Comparison of ENCODE assay signal across 24 cellular contexts in genomic region chr7:4790078-4790465, GRCh38.
"Had no signal": no experiment of that assay in that cellular context is flagged by ENCODE, and none has a peak within 500 bp of the region (broad histone marks: within the 10 kb centered on the region; RNA-seq: fewer than 3 reads in every experiment).

No MANE protein-coding gene starts in this region.

- DNase-seq: kidney glomerular epithelial cell; left colon; lower lobe of right lung; mammary epithelial cell; mesenchymal stem cell; naive B cell; natural killer cell; nephron progenitor cell; right lobe of liver; stimulated activated CD4-positive, alpha-beta T cell treated with anti-CD3 and anti-CD28 coated beads, Interleukin-1b, Interleukin-23, amount 100 ng/mL, for 48 hours; stimulated activated CD4-positive, alpha-beta T cell treated with anti-CD3 and anti-CD28 coated beads, Interleukin-2, amount 100 ng/mL, for 48 hours; stimulated activated CD4-positive, alpha-beta T cell treated with anti-CD3 and anti-CD28 coated beads, Interleukin-4, amount 100 ng/mL, for 4 hours; stimulated activated CD8-positive, alpha-beta memory T cell treated with anti-CD3 and anti-CD28 coated beads, Interleukin-4, amount 100 ng/mL, for 48 hours; stimulated activated naive CD4-positive, alpha-beta T cell treated with Interleukin-2 at 50 U/mL for 16 hours; stimulated activated naive CD8-positive, alpha-beta T cell treated with anti-CD3 and anti-CD28 coated beads, Interleukin-15, amount 100 ng/mL, for 72 hours; uterus had no signal

- H3K36me3 Mint-ChIP-seq: naive B cell, natural killer cell had no signal

- H3K27ac Mint-ChIP-seq: nephron progenitor cell; progenitor cell of endocrine pancreas; stimulated activated memory B cell treated with anti-CD40 and anti-IgM and Interleukin-4, amounts not matched to agents 10 μg/mL and 1 μg/mL and 100 μg/mL, for 72 hours; type B pancreatic cell had no signal

- H3K27me3 ChIP-seq: left lung, ovary, right atrium auricular region, right lobe of liver, tibial nerve, uterus had no signal

- H3K27ac ChIP-seq: left lung, lower lobe of right lung, ovary, right atrium auricular region, right lobe of liver, tibial nerve, uterus had no signal

- H3K4me1 ChIP-seq: lower lobe of right lung, right lobe of liver, uterus had no signal

- H3K4me2 ChIP-seq: smooth muscle cell had no signal

- H3K27me3 Mint-ChIP-seq: naive B cell; progenitor cell of endocrine pancreas; stimulated activated memory B cell treated with anti-CD40 and anti-IgM and Interleukin-4, amounts not matched to agents 10 μg/mL and 1 μg/mL and 100 μg/mL, for 72 hours; stimulated activated naive CD8-positive, alpha-beta T cell treated with anti-CD3 and anti-CD28 coated beads, Interleukin-15, amount 100 ng/mL, for 72 hours; type B pancreatic cell had no signal

- ATAC-seq: left colon; left lung; lower lobe of right lung; natural killer cell; right lobe of liver; stimulated activated memory B cell treated with anti-CD40 and anti-IgM and Interleukin-4, amounts not matched to agents 10 μg/mL and 1 μg/mL and 100 μg/mL, for 72 hours; stimulated activated naive CD8-positive, alpha-beta T cell treated with anti-CD3 and anti-CD28 coated beads, Interleukin-15, amount 100 ng/mL, for 72 hours had no signal

- H3K9me3 ChIP-seq: left lung, lower lobe of right lung, ovary, right atrium auricular region, right lobe of liver, tibial nerve, uterus had no signal

- H3K36me3 ChIP-seq: ovary, uterus had no signal

- H3K4me3 ChIP-seq: left lung, lower lobe of right lung, ovary, right atrium auricular region, right lobe of liver, smooth muscle cell, tibial nerve, uterus had no signal

- H3K4me3 Mint-ChIP-seq: naive B cell; natural killer cell; nephron progenitor cell; stimulated activated memory B cell treated with anti-CD40 and anti-IgM and Interleukin-4, amounts not matched to agents 10 μg/mL and 1 μg/mL and 100 μg/mL, for 72 hours; stimulated activated naive CD8-positive, alpha-beta T cell treated with anti-CD3 and anti-CD28 coated beads, Interleukin-15, amount 100 ng/mL, for 72 hours; type B pancreatic cell had no signal

- H3K9me3 Mint-ChIP-seq: naive B cell; natural killer cell; stimulated activated memory B cell treated with anti-CD40 and anti-IgM and Interleukin-4, amounts not matched to agents 10 μg/mL and 1 μg/mL and 100 μg/mL, for 72 hours; stimulated activated naive CD8-positive, alpha-beta T cell treated with anti-CD3 and anti-CD28 coated beads, Interleukin-15, amount 100 ng/mL, for 72 hours; type B pancreatic cell had no signal
